Comparison of ENCODE assay signal across 25 cellular contexts in genomic region chr2:77721593-77721992, GRCh38.
"Had no signal": no experiment of that assay in that cellular context is flagged by ENCODE, and none has a peak within 500 bp of the region (broad histone marks: within the 10 kb centered on the region; RNA-seq: fewer than 3 reads in every experiment).

No MANE protein-coding gene starts in this region.

- H3K27ac Mint-ChIP-seq: mesothelial cell of epicardium, naive B cell had no signal

- FAIRE-seq: colon, endothelial cell of umbilical vein, islet of Langerhans, keratinocyte had no signal

- H3K27ac ChIP-seq: coronary artery, dorsolateral prefrontal cortex, esophagus squamous epithelium, gastrocnemius medialis, heart right ventricle, left lung, lower lobe of right lung had no signal

- ATAC-seq: gastrocnemius medialis, heart right ventricle, left cardiac atrium, left lung, left ventricle myocardium superior, lower lobe of right lung, mucosa of descending colon had no signal

- H3K9me3 ChIP-seq: esophagus squamous epithelium, gastrocnemius medialis, lower lobe of right lung had no signal

- H3K27me3 ChIP-seq: dorsolateral prefrontal cortex, esophagus squamous epithelium, gastrocnemius medialis, heart right ventricle, left lung had no signal

- H3K4me3 ChIP-seq: coronary artery, dorsolateral prefrontal cortex, esophagus squamous epithelium, gastrocnemius medialis, heart right ventricle, left lung, lower lobe of right lung, mucosa of descending colon had no signal

- H3K36me3 Mint-ChIP-seq: mesothelial cell of epicardium, naive B cell had no signal

- H3K4me1 Mint-ChIP-seq: mesothelial cell of epicardium, naive B cell had no signal

- H3K27me3 Mint-ChIP-seq: naive B cell had no signal

- H3K4me1 ChIP-seq: esophagus squamous epithelium, gastrocnemius medialis, heart right ventricle, left lung, lower lobe of right lung had no signal

- H3K36me3 ChIP-seq: esophagus squamous epithelium, gastrocnemius medialis, heart right ventricle, left lung, lower lobe of right lung had no signal

- H3K4me3 Mint-ChIP-seq: mesothelial cell of epicardium, naive B cell had no signal

- DNase-seq: dermis blood vessel endothelial cell; dorsolateral prefrontal cortex; effector CD4-positive, alpha-beta T cell; effector memory CD4-positive, alpha-beta T cell; esophagus squamous epithelium; foreskin fibroblast; foreskin melanocyte; gastrocnemius medialis; glutamatergic neuron; head of caudate nucleus; heart right ventricle; hippocampal formation; left cardiac atrium; left lung; left ventricle myocardium superior; lower lobe of right lung; mesenchymal stem cell; mucosa of descending colon; naive B cell had no signal
